ENCODE assay signal across 9 cellular contexts in the genomic region with DNA sequence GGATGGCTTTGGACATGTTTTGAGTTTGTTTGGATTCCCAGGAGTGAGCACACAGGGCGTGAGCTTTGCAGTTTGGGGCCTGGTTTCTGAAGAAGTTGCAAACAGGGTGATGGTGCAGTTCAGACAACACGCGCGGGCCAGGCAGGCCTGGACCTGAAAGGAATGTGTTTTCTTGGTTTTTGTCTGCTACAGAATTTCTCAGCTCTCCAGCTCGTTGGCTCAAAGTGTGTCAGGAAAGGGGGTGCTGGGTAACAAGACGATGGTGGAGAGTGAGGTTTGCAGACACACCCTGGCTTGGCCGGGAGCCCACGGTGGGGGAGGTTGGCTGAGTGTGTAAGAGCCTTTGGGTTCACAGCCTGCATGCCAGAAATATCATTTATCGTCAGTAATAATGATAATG.
DNase-seq lines count a peak whose midpoint lies in the region; ATAC-seq and TF ChIP-seq lines count a peak whose summit lies in the region.
"Had no signal": no experiment of that assay in that cellular context is flagged by ENCODE, and none has a peak within 500 bp of the region (broad histone marks: within the 10 kb centered on the region; RNA-seq: fewer than 3 reads in every experiment).

No MANE protein-coding gene starts in this region.

- no peaks in the 10 kb centered on the region for H3K9me3 Mint-ChIP-seq in activated T-helper 17 cell treated with anti-CD3 and anti-CD28 coated beads, Interleukin-2, amount 50 U/mL, for 72 hours
- H3K9me3 Mint-ChIP-seq: activated B cell treated with CpG ODN at 0.5 μM for 24 hours had no signal

- no peaks in the 10 kb centered on the region for H3K27me3 ChIP-seq in left ventricle myocardium inferior (ENCODE audit: low read depth)
- H3K27me3 ChIP-seq in spleen (replicated peaks in 1 of 7): no peaks in the 10 kb centered on the region

- peaks cover 28% of the 10 kb centered on the region for H3K4me1 Mint-ChIP-seq in activated T-helper 17 cell treated with anti-CD3 and anti-CD28 coated beads, Interleukin-2, amount 50 U/mL, for 72 hours

- 37 to 47% (median 46%) methylated on average over 7 to 9 of the region's 9 CpGs for WGBS in spleen, 5 donors

- no peaks in the 10 kb centered on the region for H3K36me3 Mint-ChIP-seq in activated T-helper 17 cell treated with anti-CD3 and anti-CD28 coated beads, Interleukin-2, amount 50 U/mL, for 72 hours (ENCODE audit: low read depth)

- DNase-seq in left ventricle myocardium inferior (peak; percentile 58), spleen (peak; percentile 56), iPS-NIHi7 (ENCODE audit: extremely low spot score) (no peak), T1000 (lab: John Stamatoyannopoulos, UW) (no peak)
- DNase-seq: activated B cell treated with CpG ODN at 0.5 μM for 24 hours had no signal

- no peak overlapping the region for H3K27ac Mint-ChIP-seq in activated T-helper 17 cell treated with anti-CD3 and anti-CD28 coated beads, Interleukin-2, amount 50 U/mL, for 72 hours
- H3K27ac Mint-ChIP-seq: activated B cell treated with CpG ODN at 0.5 μM for 24 hours had no signal

- no peak for TF ChIP-seq POLR2A in spleen (IDR thresholded peaks at IDR 0.05)

- TF ChIP-seq CTCF in HEK293 (tag by site-specific recombination; IDR thresholded peaks at IDR 0.05): no peak
- TF ChIP-seq CTCF in left ventricle myocardium inferior (IDR thresholded peaks at IDR 0.05; ENCODE audit: borderline replicate concordance): no peak
- no peak for TF ChIP-seq CTCF in spleen (IDR thresholded peaks at IDR 0.05 in 8 of 11, conservative IDR thresholded peaks at IDR 0.05 in 3 of 11)

- H3K4me3 ChIP-seq in HEK293 (ENCODE audit: low read depth, low read length) (no peak overlapping the region), left ventricle myocardium inferior (no peak overlapping the region), spleen (no peak overlapping the region)

- ATAC-seq in activated T-helper 17 cell treated with anti-CD3 and anti-CD28 coated beads, Interleukin-2, amount 50 U/mL, for 72 hours (replicated peaks): no peak
- ATAC-seq in GM19351 (IDR thresholded peaks at IDR 0.05; ENCODE audit: unreplicated experiment) (no peak), HG02884 (IDR thresholded peaks at IDR 0.05; ENCODE audit: unreplicated experiment) (no peak)

- POLR2A ChIA-PET in HEK293 (lab: Yijun Ruan, JAX): no interaction called here

- H3K9me3 ChIP-seq in HEK293 (ENCODE audit: control insufficient read depth, insufficient read depth, low read depth, low read length) (no peaks in the 10 kb centered on the region), left ventricle myocardium inferior (replicated peaks) (no peaks in the 10 kb centered on the region), spleen (no peaks in the 10 kb centered on the region)

- no peak overlapping the region for H3K27ac ChIP-seq in HEK293 (ENCODE audit: extremely low read depth, low read depth, low read length)
- H3K27ac ChIP-seq in left ventricle myocardium inferior (replicated peaks): peak overlapping the region; percentile 66
- peak overlapping the region in 5 of 8 donors; percentile 18 to 60 (median 57) for H3K27ac ChIP-seq in spleen

- H3K27me3 Mint-ChIP-seq in activated T-helper 17 cell treated with anti-CD3 and anti-CD28 coated beads, Interleukin-2, amount 50 U/mL, for 72 hours: no peaks in the 10 kb centered on the region
- H3K27me3 Mint-ChIP-seq: activated B cell treated with CpG ODN at 0.5 μM for 24 hours had no signal

- no peaks in the 10 kb centered on the region for H3K4me1 ChIP-seq in HEK293 (ENCODE audit: control insufficient read depth, insufficient read depth, low read length)
- peaks cover 23% of the 10 kb centered on the region for H3K4me1 ChIP-seq in left ventricle myocardium inferior
- peaks cover 9 to 91% (median 36%) of the 10 kb centered on the region in 6 donors for H3K4me1 ChIP-seq in spleen

- intact Hi-C loops in left ventricle myocardium inferior (cut with micrococcal nuclease): no loop called here
- intact Hi-C loops in spleen (cut with DNase I; ENCODE audit: low total_unique reads): no loop called here

- H3K36me3 ChIP-seq in HEK293 (ENCODE audit: control insufficient read depth in 2 of 2, insufficient read depth in 1 of 2, low read length in 2 of 2): peaks cover 0 to 4% of the 10 kb centered on the region in 2 experiments; a peak in 1 of 3 replicates
- no peaks in the 10 kb centered on the region for H3K36me3 ChIP-seq in left ventricle myocardium inferior
- H3K36me3 ChIP-seq in spleen: peaks cover 0 to 17% (median 4%) of the 10 kb centered on the region in 6 donors

- CTCF ChIA-PET in HEK293 (lab: Yijun Ruan, JAX): interaction anchor here (0.7 kb wide), 1 partner anchor 72 kb away, joined by 3 read pairs; no protein-coding TSS in a partner anchor

- H3K4me3 Mint-ChIP-seq in activated T-helper 17 cell treated with anti-CD3 and anti-CD28 coated beads, Interleukin-2, amount 50 U/mL, for 72 hours: peak overlapping the region; percentile 29
- H3K4me3 Mint-ChIP-seq: activated B cell treated with CpG ODN at 0.5 μM for 24 hours had no signal

TF ChIP-seq in HEK293, 187 proteins besides CTCF, POLR2A, EP300 and RAD21:
- peak; percentile 41; the same call in 1 of the 2 replicates for TF ChIP-seq ZNF341 (tag by site-specific recombination; IDR thresholded peaks at IDR 0.05; ENCODE audit: low read depth)
- no peak for TF ChIP-seq ZNF24 (tag by site-specific recombination; IDR thresholded peaks at IDR 0.05)
TF ChIP-seq in HEK293: peak in this region for 1.

Comparison
In these comparisons a context has a peak if more than half of its experiments do, and no peak if none do; other contexts are left out.
1. DNase-seq: peak in left ventricle myocardium inferior (single experiment) and spleen (single experiment); none in iPS-NIHi7 (single experiment) and T1000 (single experiment).